ENCODE assay signal across 1 cellular context in genomic region chr1:233316473-233316872, GRCh38.
TF ChIP-seq lines count a peak whose summit lies in the region.

No MANE protein-coding gene starts in this region.

TF ChIP-seq in A549, 52 proteins besides CTCF, POLR2A, EP300 and RAD21 (continued from another document):
- TF ChIP-seq, protein P1, sequence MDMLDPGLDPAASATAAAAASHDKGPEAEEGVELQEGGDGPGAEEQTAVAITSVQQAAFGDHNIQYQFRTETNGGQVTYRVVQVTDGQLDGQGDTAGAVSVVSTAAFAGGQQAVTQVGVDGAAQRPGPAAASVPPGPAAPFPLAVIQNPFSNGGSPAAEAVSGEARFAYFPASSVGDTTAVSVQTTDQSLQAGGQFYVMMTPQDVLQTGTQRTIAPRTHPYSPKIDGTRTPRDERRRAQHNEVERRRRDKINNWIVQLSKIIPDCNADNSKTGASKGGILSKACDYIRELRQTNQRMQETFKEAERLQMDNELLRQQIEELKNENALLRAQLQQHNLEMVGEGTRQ (IDR thresholded peaks at IDR 0.05) = no peak
- no peak for TF ChIP-seq HOXB5 (CRISPR knock-in tag; IDR thresholded peaks at IDR 0.05)
- TF ChIP-seq POLR2AphosphoS2 (conservative IDR thresholded peaks at IDR 0.05; ENCODE audit: low read length) = no peak
